In the genomic region with DNA sequence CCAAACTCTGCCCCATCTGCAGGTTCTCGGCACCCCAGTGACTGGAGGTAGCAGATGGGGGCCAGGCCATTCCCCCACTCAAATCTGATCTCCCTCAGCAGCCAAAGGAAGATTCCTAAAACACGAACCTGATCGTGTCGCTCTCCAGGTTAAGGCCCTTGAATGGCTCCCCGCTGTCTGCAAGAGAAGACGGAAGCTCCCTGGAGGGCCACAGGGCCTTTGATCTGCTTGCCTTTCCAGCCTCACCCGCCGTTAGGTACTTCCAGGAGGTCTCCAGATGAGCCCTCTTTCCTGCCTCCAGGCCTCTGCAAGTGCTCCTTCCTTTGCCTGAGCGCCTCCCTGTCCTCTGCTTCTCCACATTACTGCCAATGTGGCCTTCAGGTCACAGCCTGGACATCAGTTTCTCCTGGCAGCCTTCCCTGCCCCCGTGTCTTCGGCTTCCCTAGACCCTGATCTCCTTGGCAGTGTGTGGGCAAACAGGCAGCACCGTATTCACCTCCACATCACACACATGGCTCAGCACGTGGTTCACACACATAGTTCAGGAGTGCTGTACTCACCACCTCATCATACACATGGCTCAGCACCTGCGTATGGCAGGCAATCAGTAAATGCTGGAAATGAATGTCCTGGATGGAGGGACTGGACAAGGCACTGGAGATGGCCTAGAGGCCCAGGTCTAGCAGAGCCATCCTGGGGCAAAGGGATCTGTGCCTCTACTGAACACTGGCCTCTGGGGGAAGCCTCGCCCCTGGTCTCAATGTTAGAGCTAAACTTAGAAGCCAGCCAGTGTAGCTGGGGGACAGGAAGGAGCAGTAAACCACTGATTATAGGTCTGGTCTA, we compare ENCODE assay signal across 9 cellular contexts. TPM values are rescaled to one million over a fixed set of nuclear protein-coding genes. Genes with fewer than 3 reads are reported as not detected.
DNase-seq lines count a peak whose midpoint lies in the region; ATAC-seq and TF ChIP-seq lines count a peak whose summit lies in the region.
"Had no signal": no experiment of that assay in that cellular context is flagged by ENCODE, and none has a peak within 500 bp of the region (broad histone marks: within the 10 kb centered on the region; RNA-seq: fewer than 3 reads in every experiment).

No MANE protein-coding gene starts in this region.

- H3F3A ChIP-seq in smooth muscle cell (ENCODE audit: low read depth), result peaks cover 35% of the 10 kb centered on the region

- DNase-seq in HFFc6, result no peak
- no peak for DNase-seq in adrenal gland
- no peak for DNase-seq in smooth muscle cell (lab: John Stamatoyannopoulos, UW; ENCODE audit: unreplicated experiment)
- no peak for DNase-seq in aorta
- DNase-seq in EL, result no peak
- no peak for DNase-seq in NK-92 (lab: John Stamatoyannopoulos, UW; ENCODE audit: unreplicated experiment)
- DNase-seq in natural killer cell, result no peak
- DNase-seq: activated CD8-positive, alpha-beta T cell treated with anti-CD3 and anti-CD28 coated beads, Interleukin-2, amount 10 ng/mL, durations not matched to agents 7 days and 5 days had no signal

- H3K4me3 Mint-ChIP-seq in HFFc6, result peak overlapping the region; percentile 9
- H3K4me3 Mint-ChIP-seq in natural killer cell, result no peak overlapping the region
- H3K4me3 Mint-ChIP-seq: activated CD8-positive, alpha-beta T cell treated with anti-CD3 and anti-CD28 coated beads, Interleukin-2, amount 10 ng/mL, durations not matched to agents 7 days and 5 days had no signal

- no peaks in the 10 kb centered on the region for H4K20me1 ChIP-seq in smooth muscle cell (ENCODE audit: low read depth)

- H3K9me3 ChIP-seq in adrenal gland (replicated peaks in 1 of 3), result no peaks in the 10 kb centered on the region
- H3K9me3 ChIP-seq in iPS-20b (ENCODE audit: insufficient read depth, low read depth, low read length), result no peaks in the 10 kb centered on the region
- H3K9me3 ChIP-seq in smooth muscle cell (replicated peaks; ENCODE audit: low read depth), result no peaks in the 10 kb centered on the region
- H3K9me3 ChIP-seq in aorta (ENCODE audit: control insufficient read depth, low read length), result no peaks in the 10 kb centered on the region

- no peak overlapping the region for H3K4me3 ChIP-seq in adrenal gland
- H3K4me3 ChIP-seq in iPS-20b (ENCODE audit: low read length), result peak overlapping the region; percentile 26; the same call in 1 of the 2 replicates
- H3K4me3 ChIP-seq in smooth muscle cell, result no peak overlapping the region
- no peak overlapping the region for H3K4me3 ChIP-seq in aorta (ENCODE audit: low read length in 2 of 2)

- intact Hi-C loops in adrenal gland (cut with DNase I), result no loop called here
- intact Hi-C loops in aorta (cut with DNase I), result loop anchor here (5.0 kb wide), 2 partner anchors 76 to 81 kb away; partner anchors contain the start of gene CUEDC1 (in 1 of the 2)
- intact Hi-C loops in natural killer cell (cut with micrococcal nuclease), result no loop called here

- no peaks in the 10 kb centered on the region for H3K9me3 Mint-ChIP-seq in HFFc6
- no peaks in the 10 kb centered on the region for H3K9me3 Mint-ChIP-seq in natural killer cell

- H3K9ac ChIP-seq in iPS-20b (ENCODE audit: low read depth, low read length), result peak overlapping the region; percentile 83; the same call in 1 of the 2 replicates
- peak overlapping the region; percentile 27 for H3K9ac ChIP-seq in smooth muscle cell (ENCODE audit: low read depth)

- no peaks in the 10 kb centered on the region for H3K79me2 ChIP-seq in smooth muscle cell (ENCODE audit: low read depth)

- H3K36me3 ChIP-seq in adrenal gland (replicated peaks in 1 of 2) (peaks cover 0 to 25% of the 10 kb centered on the region in 2 donors), iPS-20b (ENCODE audit: insufficient read depth, low read depth, low read length) (0 out of 2 replicates have a peak, but pooled peaks cover under 1% of the 10 kb centered on the region), smooth muscle cell (ENCODE audit: low read depth) (no peaks in the 10 kb centered on the region), aorta (ENCODE audit: control insufficient read depth in 1 of 2, insufficient read depth in 2 of 2, low read length in 1 of 2) (no peaks in the 10 kb centered on the region)

- H3K4me1 ChIP-seq in adrenal gland (replicated peaks in 1 of 2) (peaks cover 31 to 76% of the 10 kb centered on the region in 2 donors), iPS-20b (ENCODE audit: insufficient read depth, low read length) (peaks cover 53% of the 10 kb centered on the region), smooth muscle cell (ENCODE audit: low read depth) (peaks cover 46% of the 10 kb centered on the region), aorta (ENCODE audit: control insufficient read depth in 1 of 2, insufficient read depth in 2 of 2, low read length in 2 of 2) (peaks cover 0 to 5% of the 10 kb centered on the region in 2 donors)

- H2AFZ ChIP-seq in smooth muscle cell (ENCODE audit: low read depth), result no peak overlapping the region

- WGBS in adrenal gland, 4 donors, result 76 to 83% (median 82%) methylated on average over 12 to 15 of the region's 15 CpGs
- 63% methylated on average over 15 of the region's 15 CpGs for WGBS in smooth muscle cell (ENCODE audit: low lambda C conversion rate)
- WGBS in aorta, 2 donors, result 67 to 69% methylated on average over 15 of the region's 15 CpGs

- TF ChIP-seq CTCF in HFFc6 (IDR thresholded peaks at IDR 0.05) (no peak), adrenal gland (IDR thresholded peaks at IDR 0.05) (no peak), smooth muscle cell (IDR thresholded peaks at IDR 0.05; ENCODE audit: borderline replicate concordance, insufficient read depth, poor library complexity, severe bottlenecking) (no peak), natural killer cell (IDR thresholded peaks at IDR 0.05) (no peak)

- H3K27ac Mint-ChIP-seq in HFFc6 (peak overlapping the region; percentile 99), natural killer cell (no peak overlapping the region)
- H3K27ac Mint-ChIP-seq: activated CD8-positive, alpha-beta T cell treated with anti-CD3 and anti-CD28 coated beads, Interleukin-2, amount 10 ng/mL, durations not matched to agents 7 days and 5 days had no signal

- H3K27ac ChIP-seq in adrenal gland, result peak overlapping the region; percentile 1 to 95 (median 83)
- H3K27ac ChIP-seq in iPS-20b (ENCODE audit: low read length), result peak overlapping the region; percentile 37
- H3K27ac ChIP-seq in smooth muscle cell (ENCODE audit: low read depth), result peak overlapping the region; percentile 52
- peak overlapping the region in 1 of 2 donors; percentile 48 for H3K27ac ChIP-seq in aorta (ENCODE audit: low read depth in 1 of 2, low read length in 2 of 2)

- H3K27me3 Mint-ChIP-seq in HFFc6 (ENCODE audit: insufficient read depth) (peaks cover 2% of the 10 kb centered on the region), natural killer cell (ENCODE audit: low read depth in 2 of 2) (peaks cover 12 to 29% of the 10 kb centered on the region in 2 donors)

- peaks cover 89% of the 10 kb centered on the region for H3K4me1 Mint-ChIP-seq in HFFc6 (ENCODE audit: low read depth)
- H3K4me1 Mint-ChIP-seq in natural killer cell, result peaks cover 0 to 5% of the 10 kb centered on the region in 2 donors

- no peak for TF ChIP-seq POLR2A in adrenal gland (IDR thresholded peaks at IDR 0.05)

- H3K36me3 Mint-ChIP-seq in HFFc6 (ENCODE audit: low read depth), result peaks cover 43% of the 10 kb centered on the region; the same call in 1 of the 2 replicates
- no peaks in the 10 kb centered on the region for H3K36me3 Mint-ChIP-seq in natural killer cell

- ATAC-seq in aorta (ENCODE audit: low FRiP score), result no peak
- no peak for ATAC-seq in natural killer cell
- ATAC-seq: activated CD8-positive, alpha-beta T cell treated with anti-CD3 and anti-CD28 coated beads, Interleukin-2, amount 10 ng/mL, durations not matched to agents 7 days and 5 days had no signal

- H3K4me2 ChIP-seq in smooth muscle cell, result peak overlapping the region; percentile 75

- no peaks in the 10 kb centered on the region for H3K27me3 ChIP-seq in adrenal gland
- H3K27me3 ChIP-seq in iPS-20b (ENCODE audit: insufficient read depth, low read length), result peaks cover 41% of the 10 kb centered on the region
- no peaks in the 10 kb centered on the region for H3K27me3 ChIP-seq in smooth muscle cell (ENCODE audit: low read depth)
- no peaks in the 10 kb centered on the region for H3K27me3 ChIP-seq in aorta (ENCODE audit: control insufficient read depth in 1 of 2, insufficient read depth in 2 of 2, low read length in 1 of 2)

RNA-seq across cellular contexts. Expression of gene MRPS23, which starts 26.4 kb away (rescaled TPM):
- total RNA-seq in HFFc6 (2021; fragmentation: NEBNext Ultra II Directional; extraction: Animal tissue kit (Norgen Biotek cat#: 25700)), result 10 to 100 TPM; 47.0 to 62.5 (median 56.4) TPM
- total RNA-seq in adrenal gland, result 10 to 100 TPM in 7 of 8 donors, 1 to 10 TPM in 1; 8.5 to 52.2 (median 36.6) TPM
- 10 to 100 TPM; 10.3 to 70.4 (median 10.8) TPM for polyA plus RNA-seq in adrenal gland
- total RNA-seq in smooth muscle cell, result 32.3 and 33.1 TPM in 2 replicates
- polyA plus RNA-seq in smooth muscle cell, result 48.4 and 51.1 TPM in 2 replicates
- total RNA-seq in aorta, result 10 to 100 TPM; 21.6 to 22.8 TPM
- 10 to 100 TPM; 22.5 to 39.9 TPM for polyA plus RNA-seq in aorta
- 10 to 100 TPM; 12.8 to 17.3 (median 17.2) TPM for total RNA-seq in natural killer cell

Comparison
In these comparisons a context has a peak if more than half of its experiments do, and no peak if none do; other contexts are left out.
1. intact Hi-C loops: an anchor here in aorta (5.0 kb wide); none called in adrenal gland and natural killer cell.